15 cellular contexts compared by ENCODE assay signal in the genomic region with DNA sequence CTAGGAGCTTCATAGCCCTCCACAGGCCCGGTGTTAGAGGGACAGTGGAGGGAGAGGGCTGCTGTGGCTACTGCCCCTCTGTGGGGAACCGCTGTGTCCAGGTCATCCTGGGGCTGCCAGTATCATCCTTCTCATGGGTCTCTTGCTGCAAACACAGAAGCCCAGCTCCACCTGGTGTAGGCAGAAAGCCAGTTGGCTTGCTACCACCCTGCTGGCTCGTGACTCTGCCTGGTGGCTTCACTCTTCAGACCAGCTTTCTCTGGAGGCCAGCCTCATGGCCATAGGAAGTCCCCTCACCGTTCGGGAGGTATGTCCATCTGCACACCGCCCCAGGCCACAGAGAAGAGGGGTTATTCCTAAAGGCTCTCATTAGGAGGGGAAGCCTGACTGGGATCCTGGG. TPM values are rescaled to one million over a fixed set of nuclear protein-coding genes. Genes with fewer than 3 reads are reported as not detected.
DNase-seq lines count a peak whose midpoint lies in the region; ATAC-seq and TF ChIP-seq lines count a peak whose summit lies in the region.
"Had no signal": no experiment of that assay in that cellular context is flagged by ENCODE, and none has a peak within 500 bp of the region (broad histone marks: within the 10 kb centered on the region; RNA-seq: fewer than 3 reads in every experiment).

No MANE protein-coding gene starts in this region.

- peaks cover 1% of the 10 kb centered on the region for H3K36me3 Mint-ChIP-seq in activated CD4-positive, alpha-beta memory T cell treated with anti-CD3 and anti-CD28 coated beads for 36 hours
- H3K36me3 Mint-ChIP-seq in activated CD4-positive, alpha-beta memory T cell treated with anti-CD3 and anti-CD28 coated beads, Interleukin-2, amount 10 ng/mL, durations not matched to agents 7 days and 5 days (ENCODE audit: low read depth): peaks cover 14% of the 10 kb centered on the region
- H3K36me3 Mint-ChIP-seq in T-cell (peaks cover 7% of the 10 kb centered on the region), endodermal cell (ENCODE audit: low read depth) (peaks cover 7% of the 10 kb centered on the region), glutamatergic neuron (ENCODE audit: unreplicated experiment) (no peaks in the 10 kb centered on the region)
- H3K36me3 Mint-ChIP-seq in stimulated activated effector memory CD8-positive, alpha-beta T cell treated with anti-CD3 and anti-CD28 coated beads, Interleukin-12 subunit alpha, Interleukin-12 subunit beta, amount 100 ng/mL, for 72 hours: peaks cover 30% of the 10 kb centered on the region
- H3K36me3 Mint-ChIP-seq: naive B cell had no signal

- no peaks in the 10 kb centered on the region for H3K27me3 Mint-ChIP-seq in activated CD4-positive, alpha-beta memory T cell treated with anti-CD3 and anti-CD28 coated beads for 36 hours
- no peaks in the 10 kb centered on the region for H3K27me3 Mint-ChIP-seq in activated CD4-positive, alpha-beta memory T cell treated with anti-CD3 and anti-CD28 coated beads, Interleukin-2, amount 10 ng/mL, durations not matched to agents 7 days and 5 days
- H3K27me3 Mint-ChIP-seq in T-cell: no peaks in the 10 kb centered on the region
- H3K27me3 Mint-ChIP-seq in endodermal cell (ENCODE audit: insufficient read depth): no peaks in the 10 kb centered on the region
- no peaks in the 10 kb centered on the region for H3K27me3 Mint-ChIP-seq in glutamatergic neuron (ENCODE audit: unreplicated experiment)
- H3K27me3 Mint-ChIP-seq: naive B cell had no signal

- peaks cover 23% of the 10 kb centered on the region for H3K4me1 Mint-ChIP-seq in activated CD4-positive, alpha-beta memory T cell treated with anti-CD3 and anti-CD28 coated beads for 36 hours (ENCODE audit: low read depth)
- peaks cover 28% of the 10 kb centered on the region for H3K4me1 Mint-ChIP-seq in activated CD4-positive, alpha-beta memory T cell treated with anti-CD3 and anti-CD28 coated beads, Interleukin-2, amount 10 ng/mL, durations not matched to agents 7 days and 5 days
- H3K4me1 Mint-ChIP-seq in T-cell (peaks cover 38 to 54% (median 45%) of the 10 kb centered on the region in 3 donors), endodermal cell (peaks cover 5% of the 10 kb centered on the region), glutamatergic neuron (ENCODE audit: low read depth, unreplicated experiment) (peaks cover 26% of the 10 kb centered on the region)
- peaks cover 74% of the 10 kb centered on the region for H3K4me1 Mint-ChIP-seq in stimulated activated effector memory CD8-positive, alpha-beta T cell treated with anti-CD3 and anti-CD28 coated beads, Interleukin-12 subunit alpha, Interleukin-12 subunit beta, amount 100 ng/mL, for 72 hours

- DNase-seq in activated CD4-positive, alpha-beta memory T cell treated with anti-CD3 and anti-CD28 coated beads for 36 hours: no peak
- DNase-seq in activated CD4-positive, alpha-beta memory T cell treated with anti-CD3 and anti-CD28 coated beads, Interleukin-2, amount 10 ng/mL, durations not matched to agents 7 days and 5 days: no peak
- DNase-seq in T-cell (no peak), endodermal cell (no peak), glutamatergic neuron (no peak), NCI-H1436 (lab: John Stamatoyannopoulos, UW) (no peak), head of caudate nucleus (no peak)
- no peak for DNase-seq in stimulated activated effector memory CD8-positive, alpha-beta T cell treated with anti-CD3 and anti-CD28 coated beads, Interleukin-12 subunit alpha, Interleukin-12 subunit beta, amount 100 ng/mL, for 72 hours (ENCODE audit: low spot score in 2 of 2)
- DNase-seq: ACHN; DMS79 treated with DMSO at 0.1 percent for 48 hours; naive B cell; stimulated activated CD4-positive, alpha-beta T cell treated with anti-CD3 and anti-CD28 coated beads, Interleukin-12 subunit alpha, Interleukin-12 subunit beta, amount 100 ng/mL, for 4 hours; WERI-Rb-1 had no signal

- 91 to 93% methylated on average over 3 to 6 of the region's 6 CpGs for WGBS in endodermal cell (ENCODE audit: insufficient coverage in 1 of 2, insufficient read length in 1 of 2), 2 experiments

- TF ChIP-seq CTCF in endodermal cell (conservative IDR thresholded peaks at IDR 0.05) (no peak), glutamatergic neuron (IDR thresholded peaks at IDR 0.05; ENCODE audit: partially characterized antibody, unreplicated experiment) (no peak)

- H3K9me3 ChIP-seq in endodermal cell (ENCODE audit: control insufficient read depth, low read length): no peaks in the 10 kb centered on the region
- H3K9me3 ChIP-seq: SJSA1 had no signal

- H3K27ac ChIP-seq in endodermal cell (ENCODE audit: low read depth, low read length): peak overlapping the region; percentile 75
- H3K27ac ChIP-seq: SJSA1, WERI-Rb-1 had no signal

- H3K4me3 Mint-ChIP-seq in activated CD4-positive, alpha-beta memory T cell treated with anti-CD3 and anti-CD28 coated beads for 36 hours: no peak overlapping the region
- no peak overlapping the region for H3K4me3 Mint-ChIP-seq in activated CD4-positive, alpha-beta memory T cell treated with anti-CD3 and anti-CD28 coated beads, Interleukin-2, amount 10 ng/mL, durations not matched to agents 7 days and 5 days
- H3K4me3 Mint-ChIP-seq in T-cell (no peak overlapping the region), endodermal cell (no peak overlapping the region), glutamatergic neuron (ENCODE audit: unreplicated experiment) (no peak overlapping the region)
- no peak overlapping the region for H3K4me3 Mint-ChIP-seq in stimulated activated effector memory CD8-positive, alpha-beta T cell treated with anti-CD3 and anti-CD28 coated beads, Interleukin-12 subunit alpha, Interleukin-12 subunit beta, amount 100 ng/mL, for 72 hours
- H3K4me3 Mint-ChIP-seq: naive B cell had no signal

- peaks cover 8% of the 10 kb centered on the region for H3K36me3 ChIP-seq in endodermal cell (ENCODE audit: control insufficient read depth, insufficient read depth, low read length)

- H3K27ac Mint-ChIP-seq in activated CD4-positive, alpha-beta memory T cell treated with anti-CD3 and anti-CD28 coated beads for 36 hours: peak overlapping the region; percentile 28
- H3K27ac Mint-ChIP-seq in activated CD4-positive, alpha-beta memory T cell treated with anti-CD3 and anti-CD28 coated beads, Interleukin-2, amount 10 ng/mL, durations not matched to agents 7 days and 5 days: no peak overlapping the region
- H3K27ac Mint-ChIP-seq in T-cell (peak overlapping the region; percentile 83 to 86), endodermal cell (no peak overlapping the region), glutamatergic neuron (ENCODE audit: unreplicated experiment) (no peak overlapping the region)
- peak overlapping the region; percentile 91 for H3K27ac Mint-ChIP-seq in stimulated activated effector memory CD8-positive, alpha-beta T cell treated with anti-CD3 and anti-CD28 coated beads, Interleukin-12 subunit alpha, Interleukin-12 subunit beta, amount 100 ng/mL, for 72 hours

- POLR2A ChIA-PET in activated CD4-positive, alpha-beta memory T cell treated with anti-CD3 and anti-CD28 coated beads for 36 hours (lab: Charles Lee): no interaction called here
- POLR2A ChIA-PET in activated CD4-positive, alpha-beta memory T cell treated with anti-CD3 and anti-CD28 coated beads, Interleukin-2, amount 10 ng/mL, durations not matched to agents 7 days and 5 days (lab: Charles Lee): no interaction called here
- POLR2A ChIA-PET in T-cell (lab: Charles Lee): no interaction called here

- no peaks in the 10 kb centered on the region for H3K4me1 ChIP-seq in endodermal cell (ENCODE audit: control insufficient read depth, insufficient read depth, low read length)

- ATAC-seq in T-cell (replicated peaks in 1 of 4): no peak
- ATAC-seq in stimulated activated effector memory CD8-positive, alpha-beta T cell treated with anti-CD3 and anti-CD28 coated beads, Interleukin-12 subunit alpha, Interleukin-12 subunit beta, amount 100 ng/mL, for 72 hours: no peak
- ATAC-seq: GM12878 had no signal

- CTCF ChIA-PET in activated CD4-positive, alpha-beta memory T cell treated with anti-CD3 and anti-CD28 coated beads for 36 hours (lab: Charles Lee): no interaction called here
- CTCF ChIA-PET in activated CD4-positive, alpha-beta memory T cell treated with anti-CD3 and anti-CD28 coated beads, Interleukin-2, amount 10 ng/mL, durations not matched to agents 7 days and 5 days (lab: Charles Lee): no interaction called here
- CTCF ChIA-PET in T-cell (lab: Charles Lee): no interaction called here

- no peaks in the 10 kb centered on the region for H3K27me3 ChIP-seq in endodermal cell (ENCODE audit: control insufficient read depth, insufficient read depth, low read length, poor library complexity, severe bottlenecking)
- H3K27me3 ChIP-seq: SJSA1 had no signal

- H3K9ac ChIP-seq in endodermal cell (ENCODE audit: extremely low read depth, low read length, poor library complexity, severe bottlenecking): no peak overlapping the region

- intact Hi-C loops in activated CD4-positive, alpha-beta memory T cell treated with anti-CD3 and anti-CD28 coated beads for 36 hours (cut with micrococcal nuclease): no loop called here
- intact Hi-C loops in head of caudate nucleus (cut with DNase I): no loop called here

- H3K9me3 Mint-ChIP-seq in activated CD4-positive, alpha-beta memory T cell treated with anti-CD3 and anti-CD28 coated beads for 36 hours: no peaks in the 10 kb centered on the region
- H3K9me3 Mint-ChIP-seq in activated CD4-positive, alpha-beta memory T cell treated with anti-CD3 and anti-CD28 coated beads, Interleukin-2, amount 10 ng/mL, durations not matched to agents 7 days and 5 days: no peaks in the 10 kb centered on the region
- H3K9me3 Mint-ChIP-seq in T-cell: no peaks in the 10 kb centered on the region
- H3K9me3 Mint-ChIP-seq in endodermal cell: no peaks in the 10 kb centered on the region
- H3K9me3 Mint-ChIP-seq in stimulated activated effector memory CD8-positive, alpha-beta T cell treated with anti-CD3 and anti-CD28 coated beads, Interleukin-12 subunit alpha, Interleukin-12 subunit beta, amount 100 ng/mL, for 72 hours: no peaks in the 10 kb centered on the region
- H3K9me3 Mint-ChIP-seq in glutamatergic neuron (ENCODE audit: unreplicated experiment): no peaks in the 10 kb centered on the region
- H3K9me3 Mint-ChIP-seq: naive B cell had no signal

- H3K4me3 ChIP-seq in endodermal cell (ENCODE audit: low read length): no peak overlapping the region
- H3K4me3 ChIP-seq: GM12878, SJSA1 had no signal

RNA-seq across cellular contexts. Expression of a gene that starts 19.4 kb away (rescaled TPM):
- total RNA-seq in activated CD4-positive, alpha-beta memory T cell treated with anti-CD3 and anti-CD28 coated beads for 36 hours: under 1 TPM; 0.19 to 0.22 TPM
- under 1 TPM; 0.23 to 0.63 TPM for total RNA-seq in activated CD4-positive, alpha-beta memory T cell treated with anti-CD3 and anti-CD28 coated beads, Interleukin-2, amount 10 ng/mL, durations not matched to agents 7 days and 5 days
- total RNA-seq in T-cell (1 to 10 TPM; 1.3 to 2.3 (median 1.6) TPM), endodermal cell (1 to 10 TPM in 1 of 2 donors, under 1 TPM in 1; 0.40 to 1.6 TPM), glutamatergic neuron (ENCODE audit: unreplicated experiment) (123 TPM)
- 2.9 TPM for polyA plus RNA-seq in endodermal cell (2013, experiment 1 of 2)
- 2.2 TPM for polyA plus RNA-seq in endodermal cell (2013, experiment 2 of 2)

Comparison
In these comparisons a context has a peak if more than half of its experiments do, and no peak if none do; other contexts are left out.
1. H3K27ac Mint-ChIP-seq: peak in activated CD4-positive, alpha-beta memory T cell treated with anti-CD3 and anti-CD28 coated beads for 36 hours (single experiment), T-cell (2 of 2) and stimulated activated effector memory CD8-positive, alpha-beta T cell treated with anti-CD3 and anti-CD28 coated beads, Interleukin-12 subunit alpha, Interleukin-12 subunit beta, amount 100 ng/mL, for 72 hours (single experiment); none in activated CD4-positive, alpha-beta memory T cell treated with anti-CD3 and anti-CD28 coated beads, Interleukin-2, amount 10 ng/mL, durations not matched to agents 7 days and 5 days (single experiment), endodermal cell (single experiment) and glutamatergic neuron (single experiment).
2. RNA of a gene that starts 19.4 kb away (total RNA-seq): 123 TPM in glutamatergic neuron (single experiment); 0.40 to 1.6 TPM in endodermal cell, 1.3 to 2.3 TPM in T-cell, 0.23 to 0.63 TPM in activated CD4-positive, alpha-beta memory T cell treated with anti-CD3 and anti-CD28 coated beads, Interleukin-2, amount 10 ng/mL, durations not matched to agents 7 days and 5 days and 0.19 to 0.22 TPM in activated CD4-positive, alpha-beta memory T cell treated with anti-CD3 and anti-CD28 coated beads for 36 hours; every median in the first group is over 10 times any median in the second.